1 cellular context compared by ENCODE assay signal in genomic region chr20:652611-653109, GRCh38.
TF ChIP-seq lines count a peak whose summit lies in the region.

No MANE protein-coding gene starts in this region.

TF ChIP-seq in HepG2, 621 proteins besides CTCF, POLR2A, EP300 and RAD21 (continued from another document and continues in another):
- TF ChIP-seq ZNF503 (CRISPR knock-in tag; IDR thresholded peaks at IDR 0.05) (no peak), PTBP1 (IDR thresholded peaks at IDR 0.05; ENCODE audit: low read depth, low read length, poor library complexity, severe bottlenecking) (no peak), ZNF501 (CRISPR knock-in tag; IDR thresholded peaks at IDR 0.05) (no peak; the same call in 1 of the 2 replicates), EEA1 (CRISPR knock-in tag; IDR thresholded peaks at IDR 0.05; ENCODE audit: borderline replicate concordance) (no peak), ZBTB7B (CRISPR knock-in tag; IDR thresholded peaks at IDR 0.05) (no peak), NFE2 (CRISPR knock-in tag; IDR thresholded peaks at IDR 0.05) (no peak), ZNF275 (CRISPR knock-in tag; IDR thresholded peaks at IDR 0.05; ENCODE audit: borderline replicate concordance) (no peak), SNAPC5 (CRISPR knock-in tag; IDR thresholded peaks at IDR 0.05; ENCODE audit: borderline replicate concordance) (no peak), TEF (CRISPR knock-in tag; IDR thresholded peaks at IDR 0.05) (no peak), ZNF331 (CRISPR knock-in tag; IDR thresholded peaks at IDR 0.05) (no peak), SRSF9 (IDR thresholded peaks at IDR 0.05; ENCODE audit: borderline replicate concordance, insufficient read depth, low read depth, low read length, poor library complexity, severe bottlenecking) (no peak), SNAI1 (CRISPR knock-in tag; IDR thresholded peaks at IDR 0.05; ENCODE audit: borderline replicate concordance) (no peak), SRY (CRISPR knock-in tag; IDR thresholded peaks at IDR 0.05) (0 out of 2 replicates have a peak, but pooled peaks have one; percentile 26), NCOA2 (CRISPR knock-in tag; IDR thresholded peaks at IDR 0.05) (no peak), MTF2 (CRISPR knock-in tag; IDR thresholded peaks at IDR 0.05; ENCODE audit: borderline replicate concordance) (no peak; the same call in 1 of the 2 replicates), POLR2G (IDR thresholded peaks at IDR 0.05; ENCODE audit: low read depth, low read length) (peak; percentile 28; the same call in 1 of the 2 replicates), PHF8 (CRISPR knock-in tag; IDR thresholded peaks at IDR 0.05) (peak; percentile 77; the same call in 1 of the 2 replicates), ZNF333 (CRISPR knock-in tag; IDR thresholded peaks at IDR 0.05; ENCODE audit: borderline replicate concordance) (peak; percentile 19; the same call in 1 of the 2 replicates), MAFF (IDR thresholded peaks at IDR 0.05; ENCODE audit: low read depth, low read length) (no peak), ZMYM2 (CRISPR knock-in tag; IDR thresholded peaks at IDR 0.05) (no peak), TBX3 (IDR thresholded peaks at IDR 0.05; ENCODE audit: borderline replicate concordance) (no peak), HMG20B (CRISPR knock-in tag; conservative IDR thresholded peaks at IDR 0.05) (no peak), ZNF597 (CRISPR knock-in tag; IDR thresholded peaks at IDR 0.05) (no peak), ZBTB14 (CRISPR knock-in tag; IDR thresholded peaks at IDR 0.05) (no peak), PITX1 (CRISPR knock-in tag; IDR thresholded peaks at IDR 0.05) (no peak; the same call in 1 of the 2 replicates), ETV6 (CRISPR knock-in tag; conservative IDR thresholded peaks at IDR 0.05) (no peak), ESRRA (CRISPR knock-in tag; IDR thresholded peaks at IDR 0.05; ENCODE audit: low read depth) (no peak), ZNF749 (CRISPR knock-in tag; IDR thresholded peaks at IDR 0.05; ENCODE audit: borderline replicate concordance) (peak; percentile 48), ZBTB8A (CRISPR knock-in tag; IDR thresholded peaks at IDR 0.05; ENCODE audit: borderline replicate concordance, low read depth) (no peak), ZNF431 (CRISPR knock-in tag; IDR thresholded peaks at IDR 0.05; ENCODE audit: borderline replicate concordance, low read depth) (no peak), GATAD2A (CRISPR knock-in tag; IDR thresholded peaks at IDR 0.05) (no peak), ZBTB42 (CRISPR knock-in tag; IDR thresholded peaks at IDR 0.05) (no peak; the same call in 1 of the 2 replicates), ZNF10 (CRISPR knock-in tag; IDR thresholded peaks at IDR 0.05; ENCODE audit: borderline replicate concordance, low read depth) (no peak), ZNF605 (CRISPR knock-in tag; IDR thresholded peaks at IDR 0.05) (no peak; the same call in 1 of the 2 replicates), ZNF510 (CRISPR knock-in tag; IDR thresholded peaks at IDR 0.05; ENCODE audit: low read depth) (no peak; the same call in 1 of the 2 replicates), ZNF558 (CRISPR knock-in tag; IDR thresholded peaks at IDR 0.05; ENCODE audit: borderline replicate concordance) (no peak), RXRA (CRISPR knock-in tag; IDR thresholded peaks at IDR 0.05) (no peak), KAT2B (IDR thresholded peaks at IDR 0.05; ENCODE audit: borderline replicate concordance, low read depth, low read length) (no peak), MATR3 (CRISPR knock-in tag; IDR thresholded peaks at IDR 0.05) (no peak), ZNF329 (CRISPR knock-in tag; IDR thresholded peaks at IDR 0.05; ENCODE audit: low read depth) (no peak), SRSF4 (IDR thresholded peaks at IDR 0.05; ENCODE audit: low read depth, low read length, poor library complexity, severe bottlenecking) (no peak)
- TF ChIP-seq, protein P1, sequence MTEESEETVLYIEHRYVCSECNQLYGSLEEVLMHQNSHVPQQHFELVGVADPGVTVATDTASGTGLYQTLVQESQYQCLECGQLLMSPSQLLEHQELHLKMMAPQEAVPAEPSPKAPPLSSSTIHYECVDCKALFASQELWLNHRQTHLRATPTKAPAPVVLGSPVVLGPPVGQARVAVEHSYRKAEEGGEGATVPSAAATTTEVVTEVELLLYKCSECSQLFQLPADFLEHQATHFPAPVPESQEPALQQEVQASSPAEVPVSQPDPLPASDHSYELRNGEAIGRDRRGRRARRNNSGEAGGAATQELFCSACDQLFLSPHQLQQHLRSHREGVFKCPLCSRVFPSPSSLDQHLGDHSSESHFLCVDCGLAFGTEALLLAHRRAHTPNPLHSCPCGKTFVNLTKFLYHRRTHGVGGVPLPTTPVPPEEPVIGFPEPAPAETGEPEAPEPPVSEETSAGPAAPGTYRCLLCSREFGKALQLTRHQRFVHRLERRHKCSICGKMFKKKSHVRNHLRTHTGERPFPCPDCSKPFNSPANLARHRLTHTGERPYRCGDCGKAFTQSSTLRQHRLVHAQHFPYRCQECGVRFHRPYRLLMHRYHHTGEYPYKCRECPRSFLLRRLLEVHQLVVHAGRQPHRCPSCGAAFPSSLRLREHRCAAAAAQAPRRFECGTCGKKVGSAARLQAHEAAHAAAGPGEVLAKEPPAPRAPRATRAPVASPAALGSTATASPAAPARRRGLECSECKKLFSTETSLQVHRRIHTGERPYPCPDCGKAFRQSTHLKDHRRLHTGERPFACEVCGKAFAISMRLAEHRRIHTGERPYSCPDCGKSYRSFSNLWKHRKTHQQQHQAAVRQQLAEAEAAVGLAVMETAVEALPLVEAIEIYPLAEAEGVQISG (CRISPR knock-in tag; IDR thresholded peaks at IDR 0.05), result no peak
- TF ChIP-seq, protein P2, sequence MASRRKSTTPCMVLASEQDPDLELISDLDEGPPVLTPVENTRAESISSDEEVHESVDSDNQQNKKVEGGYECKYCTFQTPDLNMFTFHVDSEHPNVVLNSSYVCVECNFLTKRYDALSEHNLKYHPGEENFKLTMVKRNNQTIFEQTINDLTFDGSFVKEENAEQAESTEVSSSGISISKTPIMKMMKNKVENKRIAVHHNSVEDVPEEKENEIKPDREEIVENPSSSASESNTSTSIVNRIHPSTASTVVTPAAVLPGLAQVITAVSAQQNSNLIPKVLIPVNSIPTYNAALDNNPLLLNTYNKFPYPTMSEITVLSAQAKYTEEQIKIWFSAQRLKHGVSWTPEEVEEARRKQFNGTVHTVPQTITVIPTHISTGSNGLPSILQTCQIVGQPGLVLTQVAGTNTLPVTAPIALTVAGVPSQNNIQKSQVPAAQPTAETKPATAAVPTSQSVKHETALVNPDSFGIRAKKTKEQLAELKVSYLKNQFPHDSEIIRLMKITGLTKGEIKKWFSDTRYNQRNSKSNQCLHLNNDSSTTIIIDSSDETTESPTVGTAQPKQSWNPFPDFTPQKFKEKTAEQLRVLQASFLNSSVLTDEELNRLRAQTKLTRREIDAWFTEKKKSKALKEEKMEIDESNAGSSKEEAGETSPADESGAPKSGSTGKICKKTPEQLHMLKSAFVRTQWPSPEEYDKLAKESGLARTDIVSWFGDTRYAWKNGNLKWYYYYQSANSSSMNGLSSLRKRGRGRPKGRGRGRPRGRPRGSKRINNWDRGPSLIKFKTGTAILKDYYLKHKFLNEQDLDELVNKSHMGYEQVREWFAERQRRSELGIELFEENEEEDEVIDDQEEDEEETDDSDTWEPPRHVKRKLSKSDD (CRISPR knock-in tag; IDR thresholded peaks at IDR 0.05; ENCODE audit: low read depth), result 0 out of 2 replicates have a peak, but pooled peaks have one; percentile 11
- TF ChIP-seq, protein P3, sequence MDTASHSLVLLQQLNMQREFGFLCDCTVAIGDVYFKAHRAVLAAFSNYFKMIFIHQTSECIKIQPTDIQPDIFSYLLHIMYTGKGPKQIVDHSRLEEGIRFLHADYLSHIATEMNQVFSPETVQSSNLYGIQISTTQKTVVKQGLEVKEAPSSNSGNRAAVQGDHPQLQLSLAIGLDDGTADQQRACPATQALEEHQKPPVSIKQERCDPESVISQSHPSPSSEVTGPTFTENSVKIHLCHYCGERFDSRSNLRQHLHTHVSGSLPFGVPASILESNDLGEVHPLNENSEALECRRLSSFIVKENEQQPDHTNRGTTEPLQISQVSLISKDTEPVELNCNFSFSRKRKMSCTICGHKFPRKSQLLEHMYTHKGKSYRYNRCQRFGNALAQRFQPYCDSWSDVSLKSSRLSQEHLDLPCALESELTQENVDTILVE (CRISPR knock-in tag; IDR thresholded peaks at IDR 0.05), result no peak; the same call in 1 of the 2 replicates
- TF ChIP-seq, protein P4, sequence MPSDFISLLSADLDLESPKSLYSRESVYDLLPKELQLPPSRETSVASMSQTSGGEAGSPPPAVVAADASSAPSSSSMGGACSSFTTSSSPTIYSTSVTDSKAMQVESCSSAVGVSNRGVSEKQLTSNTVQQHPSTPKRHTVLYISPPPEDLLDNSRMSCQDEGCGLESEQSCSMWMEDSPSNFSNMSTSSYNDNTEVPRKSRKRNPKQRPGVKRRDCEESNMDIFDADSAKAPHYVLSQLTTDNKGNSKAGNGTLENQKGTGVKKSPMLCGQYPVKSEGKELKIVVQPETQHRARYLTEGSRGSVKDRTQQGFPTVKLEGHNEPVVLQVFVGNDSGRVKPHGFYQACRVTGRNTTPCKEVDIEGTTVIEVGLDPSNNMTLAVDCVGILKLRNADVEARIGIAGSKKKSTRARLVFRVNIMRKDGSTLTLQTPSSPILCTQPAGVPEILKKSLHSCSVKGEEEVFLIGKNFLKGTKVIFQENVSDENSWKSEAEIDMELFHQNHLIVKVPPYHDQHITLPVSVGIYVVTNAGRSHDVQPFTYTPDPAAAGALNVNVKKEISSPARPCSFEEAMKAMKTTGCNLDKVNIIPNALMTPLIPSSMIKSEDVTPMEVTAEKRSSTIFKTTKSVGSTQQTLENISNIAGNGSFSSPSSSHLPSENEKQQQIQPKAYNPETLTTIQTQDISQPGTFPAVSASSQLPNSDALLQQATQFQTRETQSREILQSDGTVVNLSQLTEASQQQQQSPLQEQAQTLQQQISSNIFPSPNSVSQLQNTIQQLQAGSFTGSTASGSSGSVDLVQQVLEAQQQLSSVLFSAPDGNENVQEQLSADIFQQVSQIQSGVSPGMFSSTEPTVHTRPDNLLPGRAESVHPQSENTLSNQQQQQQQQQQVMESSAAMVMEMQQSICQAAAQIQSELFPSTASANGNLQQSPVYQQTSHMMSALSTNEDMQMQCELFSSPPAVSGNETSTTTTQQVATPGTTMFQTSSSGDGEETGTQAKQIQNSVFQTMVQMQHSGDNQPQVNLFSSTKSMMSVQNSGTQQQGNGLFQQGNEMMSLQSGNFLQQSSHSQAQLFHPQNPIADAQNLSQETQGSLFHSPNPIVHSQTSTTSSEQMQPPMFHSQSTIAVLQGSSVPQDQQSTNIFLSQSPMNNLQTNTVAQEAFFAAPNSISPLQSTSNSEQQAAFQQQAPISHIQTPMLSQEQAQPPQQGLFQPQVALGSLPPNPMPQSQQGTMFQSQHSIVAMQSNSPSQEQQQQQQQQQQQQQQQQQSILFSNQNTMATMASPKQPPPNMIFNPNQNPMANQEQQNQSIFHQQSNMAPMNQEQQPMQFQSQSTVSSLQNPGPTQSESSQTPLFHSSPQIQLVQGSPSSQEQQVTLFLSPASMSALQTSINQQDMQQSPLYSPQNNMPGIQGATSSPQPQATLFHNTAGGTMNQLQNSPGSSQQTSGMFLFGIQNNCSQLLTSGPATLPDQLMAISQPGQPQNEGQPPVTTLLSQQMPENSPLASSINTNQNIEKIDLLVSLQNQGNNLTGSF (CRISPR knock-in tag; IDR thresholded peaks at IDR 0.05), result no peak
- TF ChIP-seq, protein P5, sequence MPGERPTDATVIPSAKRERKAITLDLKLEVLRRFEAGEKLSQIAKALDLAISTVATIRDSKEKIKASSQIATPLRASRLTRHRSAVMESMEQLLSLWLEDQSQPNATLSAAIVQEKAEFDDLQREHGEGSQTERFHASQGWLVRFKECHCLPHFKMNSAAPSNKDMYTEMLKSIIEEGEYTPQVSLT (CRISPR knock-in tag; IDR thresholded peaks at IDR 0.05; ENCODE audit: borderline replicate concordance, low read depth), result no peak
